Comparison of ENCODE assay signal across 12 cellular contexts in genomic region chr1:150410582-150411101, GRCh38. TPM values are rescaled to one million over a fixed set of nuclear protein-coding genes. Genes with fewer than 3 reads are reported as not detected.
DNase-seq lines count a peak whose midpoint lies in the region; ATAC-seq and TF ChIP-seq lines count a peak whose summit lies in the region.
"Had no signal": no experiment of that assay in that cellular context is flagged by ENCODE, and none has a peak within 500 bp of the region (broad histone marks: within the 10 kb centered on the region; RNA-seq: fewer than 3 reads in every experiment).

No MANE protein-coding gene starts in this region.

- H3K79me2 ChIP-seq in mesendoderm (ENCODE audit: control insufficient read depth, insufficient read depth, low read length): peaks cover 21% of the 10 kb centered on the region

- H2BK120ac ChIP-seq in mesendoderm (ENCODE audit: low read depth, low read length): no peak overlapping the region

- no peak overlapping the region for H2BK5ac ChIP-seq in mesendoderm (ENCODE audit: low read length)

- H2AK5ac ChIP-seq in mesendoderm (ENCODE audit: low read length): no peak overlapping the region

- no peak overlapping the region for H3K27ac ChIP-seq in mesendoderm (ENCODE audit: low read depth, low read length)
- H3K27ac ChIP-seq in aorta (ENCODE audit: low read depth in 1 of 2, low read length in 2 of 2): no peak overlapping the region

- WGBS in mesendoderm (ENCODE audit: extremely low coverage, insufficient coverage, low lambda C conversion rate): no CpG with 5 or more reads among the region's 6 CpGs
- 78 to 80% methylated on average over 6 of the region's 6 CpGs for WGBS in aorta, 2 donors

- TF ChIP-seq CTCF in fibroblast of pulmonary artery (IDR thresholded peaks at IDR 0.05; ENCODE audit: low read length, missing control alignments): no peak

- peaks cover 2% of the 10 kb centered on the region for H3K79me1 ChIP-seq in mesendoderm (ENCODE audit: low read length)

- no peak for ATAC-seq in aorta (ENCODE audit: low FRiP score)
- ATAC-seq: activated CD8-positive, alpha-beta T cell treated with anti-CD3 and anti-CD28 coated beads, Interleukin-2, amount 10 ng/mL, durations not matched to agents 7 days and 5 days had no signal

- H3K9me3 ChIP-seq in aorta (ENCODE audit: control insufficient read depth, low read length): no peaks in the 10 kb centered on the region

- no peak overlapping the region for H2BK15ac ChIP-seq in mesendoderm (replicated peaks; ENCODE audit: low read depth)

- no peaks in the 10 kb centered on the region for H3K4me1 ChIP-seq in mesendoderm (ENCODE audit: control insufficient read depth, low read depth, low read length)
- no peaks in the 10 kb centered on the region for H3K4me1 ChIP-seq in aorta (ENCODE audit: control insufficient read depth in 1 of 2, insufficient read depth in 2 of 2, low read length in 2 of 2)

- no peak overlapping the region for H4K5ac ChIP-seq in mesendoderm (ENCODE audit: low read length)

- H3K27me3 ChIP-seq in mesendoderm (ENCODE audit: insufficient read depth, low read length, poor library complexity) (no peaks in the 10 kb centered on the region), aorta (ENCODE audit: control insufficient read depth in 1 of 2, insufficient read depth in 2 of 2, low read length in 1 of 2) (no peaks in the 10 kb centered on the region)

- DNase-seq in Daoy (ENCODE audit: low read depth) (peak; percentile 15), RPMI7951 (ENCODE audit: low read depth) (peak; percentile 54), fibroblast of pulmonary artery (ENCODE audit: low read depth) (peak; percentile 79), occipital lobe (lab: John Stamatoyannopoulos, UW) (peak; percentile 48), mesendoderm (no peak), NCI-H1105 treated with DMSO at 0.1 percent for 48 hours (lab: John Stamatoyannopoulos, UW) (no peak), NCI-H524 treated with DMSO at 0.1 percent for 48 hours (lab: John Stamatoyannopoulos, UW) (no peak), aorta (no peak)
- DNase-seq: activated CD8-positive, alpha-beta T cell treated with anti-CD3 and anti-CD28 coated beads, Interleukin-2, amount 10 ng/mL, durations not matched to agents 7 days and 5 days; GOT3; NCI-H2029; NK-92 treated with Interleukin-12 subunit alpha and Interleukin-12 subunit beta, amount 100 ng/mL, for 24 hours had no signal

- H3K18ac ChIP-seq in mesendoderm (ENCODE audit: low read length): no peak overlapping the region

- no peak overlapping the region for H3K4me2 ChIP-seq in mesendoderm (ENCODE audit: low read length)

- H3K4ac ChIP-seq in mesendoderm (ENCODE audit: low read depth, low read length): no peak overlapping the region

- no peak overlapping the region for H3K23ac ChIP-seq in mesendoderm (ENCODE audit: low read length)

- H3K56ac ChIP-seq in mesendoderm (ENCODE audit: low read length): no peak overlapping the region

- H3K4me3 ChIP-seq in fibroblast of pulmonary artery (replicated peaks; ENCODE audit: low read depth, low read length): no peak overlapping the region
- H3K4me3 ChIP-seq in mesendoderm (ENCODE audit: low read length): no peak overlapping the region
- no peak overlapping the region for H3K4me3 ChIP-seq in aorta (ENCODE audit: low read length in 2 of 2)

- intact Hi-C loops in aorta (cut with DNase I): no loop called here

- H4K8ac ChIP-seq in mesendoderm (ENCODE audit: low read depth, low read length): no peak overlapping the region

- no peaks in the 10 kb centered on the region for H3K36me3 ChIP-seq in mesendoderm (ENCODE audit: control insufficient read depth, insufficient read depth, low read length)
- no peaks in the 10 kb centered on the region for H3K36me3 ChIP-seq in aorta (ENCODE audit: control insufficient read depth in 1 of 2, insufficient read depth in 2 of 2, low read length in 1 of 2)

- H3K9ac ChIP-seq in mesendoderm (ENCODE audit: low read length): no peak overlapping the region

RNA-seq across cellular contexts. Expression of gene RPRD2, which starts 46.7 kb away (rescaled TPM):
- total RNA-seq in Daoy (2014; rRNA removed; shearing (Covaris generic)): 8.5 and 9.2 TPM in 2 replicates
- 7.7 and 10.3 TPM in 2 replicates for total RNA-seq in RPMI7951 (2014; rRNA removed; shearing (Covaris generic))
- total RNA-seq in occipital lobe (17.2 TPM), aorta (10 to 100 TPM; 27.2 to 30.9 TPM)
- polyA plus RNA-seq in mesendoderm (2013, experiment 1 of 2): 17.4 TPM
- 17.5 TPM for polyA plus RNA-seq in mesendoderm (2013, experiment 2 of 2)
- polyA plus RNA-seq in aorta: 10 to 100 TPM in 1 of 2 donors, 1 to 10 TPM in 1; 4.5 to 11.0 TPM

Comparison
In these comparisons a context has a peak if more than half of its experiments do, and no peak if none do; other contexts are left out.
1. DNase-seq: peak in Daoy (single experiment), RPMI7951 (single experiment), fibroblast of pulmonary artery (single experiment) and occipital lobe (single experiment); none in mesendoderm (single experiment), NCI-H1105 treated with DMSO at 0.1 percent for 48 hours (single experiment), NCI-H524 treated with DMSO at 0.1 percent for 48 hours (single experiment) and aorta (0 of 2).